Comparison of ENCODE assay signal across 8 cellular contexts in genomic region chr16:234468-235305, GRCh38. TPM values are rescaled to one million over a fixed set of nuclear protein-coding genes. Genes with fewer than 3 reads are reported as not detected.
A peak's percentile ranks its signal among the peaks of the same experiment; 100 is the strongest.
DNase-seq lines count a peak whose midpoint lies in the region; ATAC-seq and TF ChIP-seq lines count a peak whose summit lies in the region.

Gene FAM234A, plus strand, starts transcription at chr16:234821. Its CDS starts 19,593 bp downstream, at chr16:254414.

- H3K36me3 ChIP-seq in thoracic aorta: no peaks in the 10 kb centered on the region

- H3K4me3 ChIP-seq in thoracic aorta: peak within 1 kb of the TSS; percentile 80

- no peaks in the 10 kb centered on the region for H3K9me3 Mint-ChIP-seq in activated naive CD4-positive, alpha-beta T cell treated with anti-CD3 and anti-CD28 coated beads, Interleukin-2, amount 50 U/mL, for 72 hours
- H3K9me3 Mint-ChIP-seq in glutamatergic neuron (ENCODE audit: unreplicated experiment): peaks cover 7% of the 10 kb centered on the region
- H3K9me3 Mint-ChIP-seq in osteocyte (ENCODE audit: unreplicated experiment): no peaks in the 10 kb centered on the region

- peaks cover 0 to 8% of the 10 kb centered on the region in 2 donors for H3K36me3 Mint-ChIP-seq in activated naive CD4-positive, alpha-beta T cell treated with anti-CD3 and anti-CD28 coated beads, Interleukin-2, amount 50 U/mL, for 72 hours
- H3K36me3 Mint-ChIP-seq in glutamatergic neuron (ENCODE audit: unreplicated experiment) (no peaks in the 10 kb centered on the region), osteocyte (ENCODE audit: unreplicated experiment) (no peaks in the 10 kb centered on the region)

- peak within 1 kb of the TSS; percentile 93 to 99 for H3K27ac Mint-ChIP-seq in activated naive CD4-positive, alpha-beta T cell treated with anti-CD3 and anti-CD28 coated beads, Interleukin-2, amount 50 U/mL, for 72 hours
- peak within 1 kb of the TSS; percentile 95 for H3K27ac Mint-ChIP-seq in glutamatergic neuron (ENCODE audit: unreplicated experiment)
- peak within 1 kb of the TSS; percentile 99 for H3K27ac Mint-ChIP-seq in osteocyte (ENCODE audit: unreplicated experiment)

- H3K4me3 Mint-ChIP-seq in glutamatergic neuron (ENCODE audit: unreplicated experiment) (peak within 1 kb of the TSS; percentile 99), osteocyte (ENCODE audit: unreplicated experiment) (peak within 1 kb of the TSS; percentile 100)

- peak within 1 kb of the TSS; percentile 84 to 89 for H3K27ac ChIP-seq in thoracic aorta

- no peaks in the 10 kb centered on the region for H3K9me3 ChIP-seq in thoracic aorta

- peak; percentile 84 for DNase-seq in NCI-H1105 (lab: John Stamatoyannopoulos, UW)
- peak; percentile 87 for DNase-seq in SKM-1 (lab: John Stamatoyannopoulos, UW; ENCODE audit: unreplicated experiment)
- peak; percentile 97 for DNase-seq in activated naive CD4-positive, alpha-beta T cell treated with anti-CD3 and anti-CD28 coated beads, Interleukin-2, amount 50 U/mL, for 72 hours (ENCODE audit: low spot score in 2 of 2)
- DNase-seq in glutamatergic neuron: peak; percentile 96
- peak; percentile 97 for DNase-seq in osteocyte (ENCODE audit: extremely low spot score, unreplicated experiment)
- peak; percentile 76 for DNase-seq in thoracic aorta (ENCODE audit: low spot score)

- peaks cover 1% of the 10 kb centered on the region for H3K4me1 Mint-ChIP-seq in glutamatergic neuron (ENCODE audit: low read depth, unreplicated experiment)
- H3K4me1 Mint-ChIP-seq in osteocyte (ENCODE audit: unreplicated experiment): peaks cover 7% of the 10 kb centered on the region

- H3K27me3 Mint-ChIP-seq in glutamatergic neuron (ENCODE audit: unreplicated experiment): peaks cover 2% of the 10 kb centered on the region
- no peaks in the 10 kb centered on the region for H3K27me3 Mint-ChIP-seq in osteocyte (ENCODE audit: unreplicated experiment)

- peaks cover 5 to 9% of the 10 kb centered on the region in 2 donors for H3K4me1 ChIP-seq in thoracic aorta (ENCODE audit: control insufficient read depth in 1 of 2, low read depth in 2 of 2)

- no peaks in the 10 kb centered on the region for H3K27me3 ChIP-seq in thoracic aorta (replicated peaks; ENCODE audit: insufficient read depth)

- ATAC-seq in HG02642 (IDR thresholded peaks at IDR 0.05; ENCODE audit: poor library complexity, unreplicated experiment) (peak; percentile 87), thoracic aorta (ENCODE audit: insufficient number of reproducible peaks, low FRiP score, low read depth) (peak; percentile 80)
- ATAC-seq in activated naive CD4-positive, alpha-beta T cell treated with anti-CD3 and anti-CD28 coated beads, Interleukin-2, amount 50 U/mL, for 72 hours: peak; percentile 90 to 94

- TF ChIP-seq CTCF in GM12872 (IDR thresholded peaks at IDR 0.05; ENCODE audit: insufficient read depth, low read depth, low read length): peak; percentile 62
- TF ChIP-seq CTCF in glutamatergic neuron (IDR thresholded peaks at IDR 0.05; ENCODE audit: partially characterized antibody, unreplicated experiment): no peak
- peak; percentile 54 for TF ChIP-seq CTCF in osteocyte (IDR thresholded peaks at IDR 0.05)
- peak; percentile 47 for TF ChIP-seq CTCF in thoracic aorta (IDR thresholded peaks at IDR 0.05)

RNA-seq across cellular contexts. Expression of gene FAM234A, which starts in this region (rescaled TPM):
- 10 to 100 TPM in 1 of 2 donors, 1 to 10 TPM in 1; 3.8 to 11.5 TPM for total RNA-seq in activated naive CD4-positive, alpha-beta T cell treated with anti-CD3 and anti-CD28 coated beads, Interleukin-2, amount 50 U/mL, for 72 hours
- total RNA-seq in glutamatergic neuron (ENCODE audit: unreplicated experiment): 82.7 TPM
- 171 and 185 TPM in 2 replicates for total RNA-seq in osteocyte
- 100 to 1,000 TPM in 1 of 2 donors, 10 to 100 TPM in 1; 51.7 to 141 TPM for total RNA-seq in thoracic aorta

Comparison
In these comparisons a context has a peak if more than half of its experiments do, and no peak if none do; other contexts are left out.
1. Peak in every context shown above with its lines: DNase-seq, ATAC-seq, H3K4me3 ChIP-seq and H3K27ac ChIP-seq.